ENCODE assay signal across 8 cellular contexts in the genomic region with DNA sequence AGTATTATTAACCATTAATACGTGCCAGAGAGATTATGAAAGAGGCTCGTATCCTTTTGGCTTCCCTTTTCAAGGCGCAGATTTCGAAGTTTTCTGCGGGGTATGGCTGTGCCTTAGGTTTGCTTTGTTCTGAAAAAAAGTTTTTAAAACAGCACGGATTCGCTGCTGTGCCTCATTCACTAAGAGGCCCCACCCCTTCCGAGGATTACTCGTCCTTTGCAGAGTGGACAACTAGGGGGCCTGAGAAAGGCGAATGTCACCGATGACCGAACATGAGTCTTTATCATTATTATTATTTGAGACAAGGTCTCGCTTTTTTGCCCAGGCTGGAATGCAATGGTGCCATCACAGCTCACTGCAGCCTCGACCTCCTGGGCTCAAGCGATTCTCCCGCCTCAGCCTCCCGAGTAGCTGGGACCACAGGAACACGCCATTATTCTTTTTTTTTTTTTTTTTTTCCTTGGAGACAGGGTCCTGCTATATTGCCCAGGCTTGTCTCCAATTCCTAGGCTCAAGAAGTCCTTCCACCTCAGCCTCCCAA. TPM values are rescaled to one million over a fixed set of nuclear protein-coding genes. Genes with fewer than 3 reads are reported as not detected.
DNase-seq lines count a peak whose midpoint lies in the region; ATAC-seq and TF ChIP-seq lines count a peak whose summit lies in the region.

No MANE protein-coding gene starts in this region.

- TSS peak; percentile 53 for BruUV-seq in PC-3 (replicated peaks; lab: Mats Ljungman, UMichigan)

- H3K9ac ChIP-seq in ES-I3 (ENCODE audit: low read depth, low read length) (peak overlapping the region; percentile 76), PC-3 (ENCODE audit: low read length) (peak overlapping the region; percentile 76)

- WGBS in sigmoid colon, 2 donors = 12% methylated on average over 18 of the region's 18 CpGs

- TF ChIP-seq EP300 in sigmoid colon (IDR thresholded peaks at IDR 0.05) = no peak

- H3K4me1 ChIP-seq in ES-I3 (ENCODE audit: insufficient read depth, low read length) (no peaks in the 10 kb centered on the region), PC-3 (ENCODE audit: insufficient read depth, low read length) (peaks cover 13% of the 10 kb centered on the region), sigmoid colon (peaks cover 0 to 22% (median 18%) of the 10 kb centered on the region in 4 donors)

- H3K79me2 ChIP-seq in PC-3 (ENCODE audit: low read length) = peaks cover 19% of the 10 kb centered on the region

- peak; percentile 27 for ATAC-seq in HG02852 (IDR thresholded peaks at IDR 0.05; ENCODE audit: unreplicated experiment)
- peak; percentile 71 for ATAC-seq in PC-3

- H3K9me3 ChIP-seq in ES-I3 (ENCODE audit: control insufficient read depth, insufficient read depth, low read length) (no peaks in the 10 kb centered on the region), PC-3 (ENCODE audit: low read length) (no peaks in the 10 kb centered on the region), iPS-18c (ENCODE audit: control insufficient read depth, insufficient read depth, low read length) (no peaks in the 10 kb centered on the region), sigmoid colon (no peaks in the 10 kb centered on the region)

- H3K4me3 ChIP-seq in PC-3 (ENCODE audit: low read length) (peak overlapping the region; percentile 84), iPS-18c (ENCODE audit: insufficient read depth, low read depth, low read length) (peak overlapping the region; percentile 95), sigmoid colon (peak overlapping the region; percentile 78 to 93 (median 89))

- H3K4me2 ChIP-seq in PC-3 (ENCODE audit: low read length) = peak overlapping the region; percentile 88

- intact Hi-C loops in PC-3 (cut with micrococcal nuclease) (loop anchor here (2.0 to 5.0 kb wide), 4 partner anchors 34 to 244 kb away; a partner anchor contains a TSS), sigmoid colon (cut with DNase I) (loop anchor here (1.0 to 2.0 kb wide), 4 partner anchors 31 to 245 kb away; a partner anchor contains a TSS)

- no peak for TF ChIP-seq POLR2A in sigmoid colon (IDR thresholded peaks at IDR 0.05)

- TF ChIP-seq CTCF in 22Rv1 (IDR thresholded peaks at IDR 0.05) = peak; percentile 18; the same call in 1 of the 2 replicates
- no peak for TF ChIP-seq CTCF in PC-3 (conservative IDR thresholded peaks at IDR 0.05; ENCODE audit: low read depth, low read length)
- no peak for TF ChIP-seq CTCF in sigmoid colon (IDR thresholded peaks at IDR 0.05)

- H2AFZ ChIP-seq in PC-3 (ENCODE audit: low read length) = peak overlapping the region; percentile 92

- no peaks in the 10 kb centered on the region for H4K20me1 ChIP-seq in PC-3 (ENCODE audit: low read length)

- CTCF ChIA-PET in PC-3 (lab: Charles Lee) = no interaction called here

- POLR2A ChIA-PET in PC-3 (lab: Charles Lee; ENCODE audit: unreplicated experiment) = no interaction called here

- H3K36me3 ChIP-seq in ES-I3 (ENCODE audit: insufficient read depth, low read length) (peaks cover 5% of the 10 kb centered on the region), PC-3 (ENCODE audit: low read depth, low read length) (no peaks in the 10 kb centered on the region), sigmoid colon (peaks cover 0 to 23% (median 2%) of the 10 kb centered on the region in 4 donors)

- H3K27me3 ChIP-seq in PC-3 (ENCODE audit: low read length) = no peaks in the 10 kb centered on the region
- H3K27me3 ChIP-seq in sigmoid colon = no peaks in the 10 kb centered on the region

- peak overlapping the region; percentile 90 for H3K27ac ChIP-seq in 22Rv1
- peak overlapping the region; percentile 51 for H3K27ac ChIP-seq in PC-3 (ENCODE audit: low read length)
- peak overlapping the region; percentile 93 to 99 (median 97) for H3K27ac ChIP-seq in sigmoid colon

- H3F3A ChIP-seq in PC-3 (ENCODE audit: low read length, unreplicated experiment) = no peaks in the 10 kb centered on the region

- DNase-seq in PC-3 (peak; percentile 54), brain pericyte (ENCODE audit: low read depth, low spot score) (peak; percentile 29), sigmoid colon (peak; percentile 78)
- no peak for DNase-seq in central memory CD4-positive, alpha-beta T cell

- no peaks in the 10 kb centered on the region for H3K9me2 ChIP-seq in PC-3 (replicated peaks; ENCODE audit: low read length)

RNA-seq across cellular contexts. Expression of a gene that starts 0.7 kb away (rescaled TPM):
- total RNA-seq in PC-3 (2014; rRNA removed) = 33.9 and 48.5 TPM in 2 replicates
- 100 to 1,000 TPM in 2 of 4 donors, 10 to 100 TPM in 2; 63.3 to 200 (median 143) TPM for total RNA-seq in sigmoid colon
- polyA plus RNA-seq in sigmoid colon = 100 to 1,000 TPM; 172 to 417 (median 405) TPM

RNA-seq across cellular contexts. Expression of a gene that starts 31.4 kb away (rescaled TPM):
- 6.2 and 8.5 TPM in 2 replicates for total RNA-seq in PC-3 (2014; rRNA removed)
- total RNA-seq in sigmoid colon = 10 to 100 TPM; 21.7 to 30.4 (median 29.8) TPM
- polyA plus RNA-seq in sigmoid colon = 10 to 100 TPM in 2 of 3 donors, 1 to 10 TPM in 1; 6.5 to 13.6 (median 10.8) TPM

RNA-seq across cellular contexts. Expression of a gene that starts 36.3 kb away (rescaled TPM):
- 9.2 and 11.2 TPM in 2 replicates for total RNA-seq in PC-3 (2014; rRNA removed)
- 10 to 100 TPM in 1 of 4 donors, 1 to 10 TPM in 3; 7.2 to 11.2 (median 8.4) TPM for total RNA-seq in sigmoid colon
- 10 to 100 TPM; 14.9 to 32.4 (median 21.6) TPM for polyA plus RNA-seq in sigmoid colon
